33 cellular contexts compared by ENCODE assay signal in the genomic region with DNA sequence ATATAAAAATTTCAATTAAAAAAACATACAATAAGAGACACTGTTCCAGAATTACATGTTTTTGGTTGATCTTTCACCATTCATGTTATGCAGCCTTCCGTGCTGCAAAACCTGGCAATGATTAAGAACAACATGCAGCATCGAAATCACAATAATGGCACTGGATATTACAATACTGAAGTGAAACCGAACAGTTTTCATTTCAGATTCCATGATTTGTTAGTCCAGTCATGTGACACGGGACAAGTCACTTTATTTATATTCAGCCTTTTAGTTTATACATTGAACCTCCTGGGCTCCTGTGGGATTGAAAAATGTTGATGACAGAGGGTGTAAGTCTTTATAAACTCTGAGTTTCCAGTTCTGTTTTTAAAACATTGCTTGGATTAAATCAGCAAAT.
DNase-seq lines count a peak whose midpoint lies in the region; ATAC-seq, FAIRE-seq and TF ChIP-seq lines count a peak whose summit lies in the region.
"Had no signal": no experiment of that assay in that cellular context is flagged by ENCODE, and none has a peak within 500 bp of the region (broad histone marks: within the 10 kb centered on the region; RNA-seq: fewer than 3 reads in every experiment).

No MANE protein-coding gene starts in this region.

- FAIRE-seq in K562 (lab: Jason Lieb, UNC) = no peak
- FAIRE-seq: GM12878, HepG2, pancreas, small intestine had no signal

- peak; percentile 43 for DNase-seq in GM23248
- no peak for DNase-seq in K562 (ENCODE audit: extremely low read depth in 1 of 4, low spot score in 3 of 4)
- peak; percentile 39 for DNase-seq in fibroblast of the aortic adventitia (ENCODE audit: low read depth)
- no peak for DNase-seq in activated CD4-positive, CD25-positive, alpha-beta regulatory T cell treated with anti-CD3 and anti-CD28 coated beads, Interleukin-2, amount 50 U/mL, for 72 hours
- DNase-seq in NCI-H187 treated with DMSO at 0.1 percent for 48 hours (lab: John Stamatoyannopoulos, UW) = no peak
- DNase-seq in left ventricle myocardium inferior = no peak
- DNase-seq: ACHN; activated CD4-positive, alpha-beta T cell treated with anti-CD3 and anti-CD28 coated beads for 36 hours; activated CD8-positive, alpha-beta memory T cell treated with anti-CD3 and anti-CD28 coated beads for 24 hours; activated T-cell treated with anti-CD3 and anti-CD28 coated beads for 4 hours; anterior cingulate cortex; cortex of kidney; DMS153; erythroblast; HCEC 1CT; immature natural killer cell; left colon; MV-4-11; NCI-H1436 treated with DMSO at 0.1 percent for 48 hours; NCI-H345; NCI-H69; pancreas; Peyer's patch; retina; SIG-M5; small intestine; stimulated activated naive CD4-positive, alpha-beta T cell treated with Interleukin-2 at 50 U/mL for 16 hours; testis had no signal

- intact Hi-C loops in K562 (cut with micrococcal nuclease) = no loop called here
- intact Hi-C loops in left ventricle myocardium inferior (cut with micrococcal nuclease) = no loop called here

- TF ChIP-seq CTCF in K562 (IDR thresholded peaks at IDR 0.05 in 2 of 3, conservative IDR thresholded peaks at IDR 0.05 in 1 of 3; ENCODE audit: insufficient read depth in 2 of 3, low read depth in 1 of 3, low read length in 3 of 3) = no peak
- no peak for TF ChIP-seq CTCF in fibroblast of the aortic adventitia (IDR thresholded peaks at IDR 0.05; ENCODE audit: insufficient read depth, low read length)
- no peak for TF ChIP-seq CTCF in left ventricle myocardium inferior (IDR thresholded peaks at IDR 0.05; ENCODE audit: borderline replicate concordance)

- H3K9me1 ChIP-seq in K562 (ENCODE audit: control insufficient read depth, insufficient read depth, low read length) = no peaks in the 10 kb centered on the region

- H3K36me3 ChIP-seq in GM23248 (ENCODE audit: low read depth) = no peaks in the 10 kb centered on the region
- H3K36me3 ChIP-seq in K562 (ENCODE audit: control insufficient read depth, insufficient read depth, low read length) = no peaks in the 10 kb centered on the region
- H3K36me3 ChIP-seq in stomach smooth muscle (ENCODE audit: control insufficient read depth in 2 of 2, insufficient read depth in 2 of 2, low read length in 2 of 2) = no peaks in the 10 kb centered on the region
- H3K36me3 ChIP-seq in left ventricle myocardium inferior = no peaks in the 10 kb centered on the region
- H3K36me3 ChIP-seq: BLaER1 treated with 17β-estradiol and CSF1 and Interleukin-3, amounts not matched to agents 10 nM and 100 nM; pancreas; Peyer's patch had no signal

- CTCF ChIA-PET in K562 (lab: Yijun Ruan, JAX; ENCODE audit: low intra/inter-chr PET ratio) = no interaction called here

- ATAC-seq in K562 (no peak), HG02763 (IDR thresholded peaks at IDR 0.05; ENCODE audit: unreplicated experiment) (no peak)
- ATAC-seq: activated CD4-positive, alpha-beta T cell treated with anti-CD3 and anti-CD28 coated beads for 36 hours; GM12878; HepG2; left colon; pancreas had no signal

- H3K27ac ChIP-seq in GM23248 = no peak overlapping the region
- no peak overlapping the region for H3K27ac ChIP-seq in K562 (ENCODE audit: extremely low read depth, low read depth, low read length)
- peak overlapping the region; percentile 42 for H3K27ac ChIP-seq in stomach smooth muscle (ENCODE audit: low read length)
- no peak overlapping the region for H3K27ac ChIP-seq in left ventricle myocardium inferior (replicated peaks)
- H3K27ac ChIP-seq: BLaER1 treated with 17β-estradiol and CSF1 and Interleukin-3, amounts not matched to agents 10 nM and 100 nM; pancreas; Peyer's patch; testis had no signal

- no TSS peak for BruUV-seq in K562 (replicated peaks; lab: Mats Ljungman, UMichigan)

- 4 to 8% methylated on average over 4 of the region's 4 CpGs for WGBS in GM23248 (ENCODE audit: low coverage in 1 of 2, low lambda C conversion rate in 2 of 2, missing lambda C conversion rate in 2 of 2), 2 experiments
- WGBS in K562 (ENCODE audit: insufficient coverage, low coverage, missing lambda C conversion rate) = 2% methylated on average over 4 of the region's 4 CpGs

- H3K79me2 ChIP-seq in GM23248 (ENCODE audit: insufficient read depth) (no peaks in the 10 kb centered on the region), K562 (ENCODE audit: control insufficient read depth, insufficient read depth, low read length) (no peaks in the 10 kb centered on the region)

- H3K9me3 ChIP-seq in GM23248 (ENCODE audit: low read depth) (no peaks in the 10 kb centered on the region), K562 (replicated peaks; ENCODE audit: control insufficient read depth, insufficient read depth, low read depth, low read length) (no peaks in the 10 kb centered on the region), stomach smooth muscle (ENCODE audit: control insufficient read depth in 2 of 2, low read length in 2 of 2) (no peaks in the 10 kb centered on the region), left ventricle myocardium inferior (replicated peaks) (no peaks in the 10 kb centered on the region)
- H3K9me3 ChIP-seq: BLaER1 treated with 17β-estradiol and CSF1 and Interleukin-3, amounts not matched to agents 10 nM and 100 nM; pancreas; Peyer's patch; testis had no signal

- no peaks in the 10 kb centered on the region for H3K9me2 ChIP-seq in GM23248 (ENCODE audit: insufficient read depth)

- H3K9ac ChIP-seq in GM23248 (peak overlapping the region; percentile 7; the same call in 1 of the 2 replicates), K562 (ENCODE audit: insufficient read depth in 1 of 2, low read depth in 2 of 2, low read length in 2 of 2) (no peak overlapping the region), stomach smooth muscle (ENCODE audit: low read length in 2 of 2) (peak overlapping the region in 1 of 2 donors; percentile 40)
- H3K9ac ChIP-seq: BLaER1 treated with 17β-estradiol and CSF1 and Interleukin-3, amounts not matched to agents 10 nM and 100 nM had no signal

- H3K4me2 ChIP-seq in GM23248 (ENCODE audit: unreplicated experiment) (peak overlapping the region; percentile 62), K562 (ENCODE audit: insufficient read depth, low read length) (no peak overlapping the region)
- H3K4me2 ChIP-seq: BLaER1 treated with 17β-estradiol and CSF1 and Interleukin-3, amounts not matched to agents 10 nM and 100 nM had no signal

- in situ Hi-C loops in GM23248 (cut with MboI) = loop anchor here (25.0 kb wide), 1 partner anchor 751 kb away; no protein-coding TSS in a partner anchor
- in situ Hi-C loops in K562 (cut with MboI) = no loop called here

- TF ChIP-seq POLR2A in K562 (conservative IDR thresholded peaks at IDR 0.05) = no peak

- POLR2A ChIA-PET in K562 (lab: Yijun Ruan, JAX) = no interaction called here

- H3K4me1 ChIP-seq in GM23248 (ENCODE audit: insufficient read depth) (peaks cover 3% of the 10 kb centered on the region), K562 (replicated peaks in 1 of 2; ENCODE audit: control insufficient read depth in 2 of 2, insufficient read depth in 2 of 2, low read length in 2 of 2) (no peaks in the 10 kb centered on the region), stomach smooth muscle (ENCODE audit: control insufficient read depth, insufficient read depth, low read length) (peaks cover 8% of the 10 kb centered on the region), left ventricle myocardium inferior (no peaks in the 10 kb centered on the region)
- H3K4me1 ChIP-seq: pancreas, Peyer's patch, testis had no signal

- TF ChIP-seq EP300 in K562 (IDR thresholded peaks at IDR 0.05; ENCODE audit: low read length) = no peak

- H3K27me3 ChIP-seq in GM23248 (replicated peaks; ENCODE audit: insufficient read depth) = no peaks in the 10 kb centered on the region
- H3K27me3 ChIP-seq in K562 (ENCODE audit: control insufficient read depth in 2 of 2, insufficient read depth in 2 of 2, low read length in 2 of 2) = no peaks in the 10 kb centered on the region
- no peaks in the 10 kb centered on the region for H3K27me3 ChIP-seq in stomach smooth muscle (ENCODE audit: control insufficient read depth in 1 of 2, insufficient read depth in 2 of 2, low read length in 2 of 2)
- no peaks in the 10 kb centered on the region for H3K27me3 ChIP-seq in left ventricle myocardium inferior (ENCODE audit: low read depth)
- H3K27me3 ChIP-seq: BLaER1 treated with 17β-estradiol and CSF1 and Interleukin-3, amounts not matched to agents 10 nM and 100 nM; pancreas; Peyer's patch; testis had no signal

- H3K4me3 ChIP-seq in GM23248 (peak overlapping the region; percentile 51), K562 (no peak overlapping the region), fibroblast of the aortic adventitia (ENCODE audit: low read depth, low read length) (no peak overlapping the region), stomach smooth muscle (ENCODE audit: low read length in 2 of 2) (peak overlapping the region; percentile 56 to 64), left ventricle myocardium inferior (no peak overlapping the region)
- H3K4me3 ChIP-seq: BLaER1 treated with 17β-estradiol and CSF1 and Interleukin-3, amounts not matched to agents 10 nM and 100 nM; GM12878; pancreas; Peyer's patch; testis had no signal

- H3F3A ChIP-seq in GM23248 (ENCODE audit: insufficient read depth) = no peaks in the 10 kb centered on the region

- no peak for TF ChIP-seq RAD21 in K562 (CRISPR knock-in tag; conservative IDR thresholded peaks at IDR 0.05 in 1 of 2, IDR thresholded peaks at IDR 0.05 in 1 of 2)

- no peaks in the 10 kb centered on the region for H4K20me1 ChIP-seq in GM23248 (ENCODE audit: insufficient read depth)
- no peaks in the 10 kb centered on the region for H4K20me1 ChIP-seq in K562 (replicated peaks; ENCODE audit: control insufficient read depth, insufficient read depth, low read length)
- H4K20me1 ChIP-seq: BLaER1 treated with 17β-estradiol and CSF1 and Interleukin-3, amounts not matched to agents 10 nM and 100 nM had no signal

- H2AFZ ChIP-seq in GM23248 (peak overlapping the region; percentile 78), K562 (ENCODE audit: low read depth, low read length) (no peak overlapping the region)

TF ChIP-seq in K562, 482 proteins besides CTCF, POLR2A, EP300 and RAD21 (continues in another document):
- peak; percentile 21 for TF ChIP-seq TFE3 (CRISPR knock-in tag; IDR thresholded peaks at IDR 0.05)
- TF ChIP-seq NCOA4 (IDR thresholded peaks at IDR 0.05; ENCODE audit: partially characterized antibody) = no peak
- TF ChIP-seq LCOR (CRISPR knock-in tag; IDR thresholded peaks at IDR 0.05) = no peak
- no peak for TF ChIP-seq FIP1L1 (IDR thresholded peaks at IDR 0.05; ENCODE audit: low read depth, low read length, poor library complexity, severe bottlenecking)

Comparison
In these comparisons a context has a peak if more than half of its experiments do, and no peak if none do; other contexts are left out.
1. DNase-seq: peak in GM23248 (single experiment) and fibroblast of the aortic adventitia (single experiment); none in K562 (0 of 4), activated CD4-positive, CD25-positive, alpha-beta regulatory T cell treated with anti-CD3 and anti-CD28 coated beads, Interleukin-2, amount 50 U/mL, for 72 hours (single experiment), NCI-H187 treated with DMSO at 0.1 percent for 48 hours (single experiment) and left ventricle myocardium inferior (single experiment).
2. H3K4me3 ChIP-seq: peak in GM23248 (single experiment) and stomach smooth muscle (2 of 2); none in K562 (single experiment), fibroblast of the aortic adventitia (single experiment) and left ventricle myocardium inferior (single experiment).